18 cellular contexts compared by ENCODE assay signal in genomic region chr9:91915524-91916266, GRCh38. TPM values are rescaled to one million over a fixed set of nuclear protein-coding genes. Genes with fewer than 3 reads are reported as not detected.
DNase-seq lines count a peak whose midpoint lies in the region; ATAC-seq, FAIRE-seq and TF ChIP-seq lines count a peak whose summit lies in the region.
"Had no signal": no experiment of that assay in that cellular context is flagged by ENCODE, and none has a peak within 500 bp of the region (broad histone marks: within the 10 kb centered on the region; RNA-seq: fewer than 3 reads in every experiment).

No MANE protein-coding gene starts in this region.

- H3K9ac ChIP-seq in H1 (replicated peaks in 1 of 4; ENCODE audit: extremely low read depth in 1 of 4, low read depth in 3 of 4, low read length in 3 of 4): no peak overlapping the region
- H3K9ac ChIP-seq: BLaER1 treated with 17β-estradiol and CSF1 and Interleukin-3, amounts not matched to agents 10 nM and 100 nM had no signal

- no peaks in the 10 kb centered on the region for H3K36me3 ChIP-seq in H1 (ENCODE audit: control insufficient read depth in 2 of 4, insufficient read depth in 4 of 4, low read length in 3 of 4)
- H3K36me3 ChIP-seq: BLaER1 treated with 17β-estradiol and CSF1 and Interleukin-3, amounts not matched to agents 10 nM and 100 nM had no signal

- H3K18ac ChIP-seq in H1 (ENCODE audit: extremely low read depth, low read length): no peak overlapping the region

- ATAC-seq in right cardiac atrium: peak; percentile 8 to 36
- no peak for ATAC-seq in HG02884 (IDR thresholded peaks at IDR 0.05; ENCODE audit: unreplicated experiment)
- ATAC-seq: CD8-positive, alpha-beta T cell; GM23338; HCT116 had no signal

- POLR2A ChIA-PET in H1 (lab: Charles Lee; ENCODE audit: partially characterized antibody): no interaction called here

- CTCF ChIA-PET in H1 (lab: Charles Lee; ENCODE audit: partially characterized antibody): interaction anchor here (0.9 to 1.8 kb wide), 3 partner anchors 31 to 156 kb away, joined by 3 to 4 read pairs (median 3); no protein-coding TSS in a partner anchor

- TF ChIP-seq EP300 in H1 (IDR thresholded peaks at IDR 0.05; ENCODE audit: borderline replicate concordance in 1 of 2, low read depth in 2 of 2, low read length in 2 of 2): no peak

- H3K79me2 ChIP-seq in H1 (ENCODE audit: control insufficient read depth in 1 of 2, insufficient read depth in 2 of 2, low read length in 2 of 2): no peaks in the 10 kb centered on the region

- H2AK5ac ChIP-seq in H1 (ENCODE audit: low read depth, low read length): no peak overlapping the region; the same call in 1 of the 2 replicates

- intact Hi-C loops in right cardiac atrium (cut with DNase I): no loop called here
- intact Hi-C loops in cardiac septum (cut with DNase I): no loop called here

- no peak overlapping the region for H2BK120ac ChIP-seq in H1 (replicated peaks; ENCODE audit: low read depth, low read length)

- no peaks in the 10 kb centered on the region for H3K79me1 ChIP-seq in H1 (ENCODE audit: low read depth, low read length)

- TF ChIP-seq POLR2A in H1 (IDR thresholded peaks at IDR 0.05; ENCODE audit: control extremely low read depth in 1 of 2, low read depth in 2 of 2, low read length in 2 of 2): no peak

- H2BK5ac ChIP-seq in H1 (ENCODE audit: low read depth, low read length): no peak overlapping the region

- H3K14ac ChIP-seq in H1 (ENCODE audit: insufficient read length): no peak overlapping the region

- H3K27ac ChIP-seq in right cardiac atrium (ENCODE audit: low read length) (no peak overlapping the region), H1 (ENCODE audit: low read depth, low read length) (no peak overlapping the region)
- H3K27ac ChIP-seq: BLaER1 treated with 17β-estradiol and CSF1 and Interleukin-3, amounts not matched to agents 10 nM and 100 nM; HL-60 had no signal

- no peak overlapping the region for H3K56ac ChIP-seq in H1 (replicated peaks; ENCODE audit: insufficient read length, low read depth, low read length)

- H2BK15ac ChIP-seq in H1 (ENCODE audit: low read length): no peak overlapping the region

- no peaks in the 10 kb centered on the region for H3K27me3 ChIP-seq in right cardiac atrium (ENCODE audit: control insufficient read depth, insufficient read depth)
- peaks cover 0 to 9% (median 2%) of the 10 kb centered on the region in 4 experiments; a peak in 3 of 7 replicates for H3K27me3 ChIP-seq in H1 (replicated peaks in 1 of 4; ENCODE audit: control insufficient read depth in 3 of 4, extremely low read depth in 1 of 4, insufficient read depth in 3 of 4, low read length in 3 of 4)
- H3K27me3 ChIP-seq: BLaER1 treated with 17β-estradiol and CSF1 and Interleukin-3, amounts not matched to agents 10 nM and 100 nM had no signal

- no peak overlapping the region for H3K4ac ChIP-seq in H1 (replicated peaks; ENCODE audit: insufficient read length, low read depth, low read length)

- no peak overlapping the region for H2AFZ ChIP-seq in H1 (ENCODE audit: low read length)
- H2AFZ ChIP-seq: GM23338 had no signal

- WGBS in right cardiac atrium: 62% methylated on average over 10 of the region's 10 CpGs
- 88% methylated on average over 9 of the region's 10 CpGs; no CpG with 5 or more reads in 1 of the 2 experiments for WGBS in H1 (ENCODE audit: extremely low coverage in 1 of 2, insufficient coverage in 1 of 2, insufficient read length in 1 of 2, insufficient replicate concordance in 2 of 2, low coverage in 1 of 2, low lambda C conversion rate in 2 of 2, missing lambda C conversion rate in 1 of 2), 2 experiments

- no peak overlapping the region for H4K5ac ChIP-seq in H1 (ENCODE audit: insufficient read length, low read depth, low read length)

- H2BK12ac ChIP-seq in H1 (ENCODE audit: low read depth, low read length): no peak overlapping the region

- H4K20me1 ChIP-seq in H1 (replicated peaks in 1 of 2; ENCODE audit: control insufficient read depth in 1 of 2, insufficient read depth in 2 of 2, low read length in 2 of 2): peaks cover 2 to 5% of the 10 kb centered on the region in 2 experiments
- H4K20me1 ChIP-seq: BLaER1 treated with 17β-estradiol and CSF1 and Interleukin-3, amounts not matched to agents 10 nM and 100 nM had no signal

- FAIRE-seq in H1 (lab: Jason Lieb, UNC): no peak

- H4K8ac ChIP-seq in H1 (ENCODE audit: extremely low read depth, insufficient read depth, low read length): no peak overlapping the region

- H3K9me3 ChIP-seq in right cardiac atrium (ENCODE audit: control insufficient read depth, low read length) (no peaks in the 10 kb centered on the region), H1 (ENCODE audit: insufficient read depth in 2 of 2, low read depth in 1 of 2, low read length in 1 of 2) (no peaks in the 10 kb centered on the region)

- DNase-seq in right cardiac atrium (no peak), cardiac septum (ENCODE audit: low spot score) (no peak), H1 (ENCODE audit: low read depth in 1 of 2, low spot score in 2 of 2) (no peak), mesenteric fat pad (ENCODE audit: low spot score) (peak; percentile 24), iPS-NIHi7 (ENCODE audit: extremely low spot score) (no peak), retina (no peak), NCI-H1694 (lab: John Stamatoyannopoulos, UW) (no peak)
- DNase-seq: 8988T; Calu3; CD8-positive, alpha-beta T cell; DMS79 treated with DMSO at 0.1 percent for 48 hours; GF-D8; H7 had no signal

- TF ChIP-seq CTCF in H1 (IDR thresholded peaks at IDR 0.05; ENCODE audit: control extremely low read depth in 1 of 3, insufficient read depth in 1 of 3, low read depth in 1 of 3, low read length in 3 of 3): no peak

- no peak overlapping the region for H3K4me2 ChIP-seq in H1 (ENCODE audit: insufficient read depth in 1 of 2, low read depth in 2 of 2, low read length in 2 of 2)
- H3K4me2 ChIP-seq: BLaER1 treated with 17β-estradiol and CSF1 and Interleukin-3, amounts not matched to agents 10 nM and 100 nM; GM23338 had no signal

- H4K91ac ChIP-seq in H1 (replicated peaks; ENCODE audit: insufficient read length, low read length): no peak overlapping the region

- no peaks in the 10 kb centered on the region for H3K23me2 ChIP-seq in H1 (ENCODE audit: low read depth, low read length)

- TF ChIP-seq RAD21 in H1 (IDR thresholded peaks at IDR 0.05 in 1 of 2, conservative IDR thresholded peaks at IDR 0.05 in 1 of 2; ENCODE audit: low read depth in 2 of 2, low read length in 2 of 2): no peak

- H2BK20ac ChIP-seq in H1 (ENCODE audit: low read length): no peak overlapping the region

- H3K4me1 ChIP-seq in right cardiac atrium (ENCODE audit: control insufficient read depth, insufficient read depth, low read length): peaks cover 2% of the 10 kb centered on the region
- peaks cover 0 to 3% (median 0%) of the 10 kb centered on the region in 4 experiments; a peak in 2 of 7 replicates for H3K4me1 ChIP-seq in H1 (replicated peaks in 1 of 4; ENCODE audit: control insufficient read depth in 3 of 4, insufficient read depth in 4 of 4, low read length in 3 of 4)

- H3K23ac ChIP-seq in H1 (ENCODE audit: insufficient read length): no peak overlapping the region

- H3K4me3 ChIP-seq in right cardiac atrium (ENCODE audit: low read length): no peak overlapping the region
- no peak overlapping the region for H3K4me3 ChIP-seq in H1 (ENCODE audit: extremely low read depth in 1 of 4, insufficient read depth in 2 of 4, low read depth in 3 of 4, low read length in 4 of 4)
- H3K4me3 ChIP-seq: BLaER1 treated with 17β-estradiol and CSF1 and Interleukin-3, amounts not matched to agents 10 nM and 100 nM; GM23338 had no signal

TF ChIP-seq in H1, 55 proteins besides CTCF, POLR2A, EP300 and RAD21:
- no peak for TF ChIP-seq GTF2F1 (IDR thresholded peaks at IDR 0.05; ENCODE audit: borderline replicate concordance, low read depth, low read length)
- TF ChIP-seq ATF3 (IDR thresholded peaks at IDR 0.05; ENCODE audit: insufficient read depth, low read depth, low read length): no peak
- TF ChIP-seq PHF8 (conservative IDR thresholded peaks at IDR 0.05; ENCODE audit: low read depth, low read length): no peak
- TF ChIP-seq MAFK (IDR thresholded peaks at IDR 0.05; ENCODE audit: low read depth, low read length): no peak
- TF ChIP-seq CEBPB (IDR thresholded peaks at IDR 0.05; ENCODE audit: low read depth, low read length): 0 out of 2 replicates have a peak, but pooled peaks have one; percentile 9
- no peak for TF ChIP-seq SAP30 (IDR thresholded peaks at IDR 0.05; ENCODE audit: insufficient read depth, insufficient replicate concordance, low read length)

RNA-seq across cellular contexts. Expression of gene ROR2, which starts 34.3 kb away (rescaled TPM):
- 10 to 100 TPM; 33.7 to 38.9 (median 36.0) TPM for total RNA-seq in right cardiac atrium
- 20.1 TPM for polyA plus RNA-seq in right cardiac atrium
- 0.65 TPM for total RNA-seq in cardiac septum
- total RNA-seq in H1 (2021; fragmentation: NEBNext Ultra II Directional; extraction: Animal tissue kit (Norgen Biotek cat#: 25700)): 4.0 and 4.3 TPM in 2 replicates
- 2.7 and 5.4 TPM in 2 replicates for polyA plus RNA-seq in H1 (2011; rRNA removed)
- polyA plus RNA-seq in H1 (2011; cell fraction: cytosol; rRNA removed): 3.3 TPM
- 4.9 TPM for polyA plus RNA-seq in H1 (2011; cell fraction: nucleus; rRNA removed)
- polyA plus RNA-seq in H1 (2012, experiment 1 of 2): 2.2 to 3.4 TPM (median 2.9 TPM) in 4 replicates
- polyA plus RNA-seq in H1 (2012, experiment 2 of 2): 2.7 TPM
- polyA plus RNA-seq in H1 (2013, experiment 1 of 2): 5.8 TPM
- 6.1 TPM for polyA plus RNA-seq in H1 (2013, experiment 2 of 2)
- polyA minus RNA-seq in H1 (2011; rRNA and poly(A)+ RNA removed): 3.7 and 4.4 TPM in 2 replicates
- polyA minus RNA-seq in H1 (2011; cell fraction: cytosol; rRNA and poly(A)+ RNA removed): 3.7 TPM
- 3.0 TPM for polyA minus RNA-seq in H1 (2011; cell fraction: nucleus; rRNA and poly(A)+ RNA removed)
- 9.5 TPM for total RNA-seq in mesenteric fat pad
- total RNA-seq: Calu3 had no signal
